8 cellular contexts compared by ENCODE assay signal in genomic region chr16:9053006-9053601, GRCh38. TPM values are rescaled to one million over a fixed set of nuclear protein-coding genes. Genes with fewer than 3 reads are reported as not detected.
DNase-seq lines count a peak whose midpoint lies in the region; ATAC-seq, FAIRE-seq and TF ChIP-seq lines count a peak whose summit lies in the region.

No MANE protein-coding gene starts in this region.

- peak; percentile 38 for DNase-seq in MG63
- DNase-seq in astrocyte of the cerebellum (ENCODE audit: low read depth), result peak; percentile 62
- peak; percentile 67 for DNase-seq in upper lobe of right lung
- no peak for DNase-seq in mesenteric fat pad (ENCODE audit: low spot score)
- DNase-seq in frontal cortex (ENCODE audit: low spot score in 2 of 2), result no peak

- in situ Hi-C loops in astrocyte of the cerebellum (cut with HindIII; ENCODE audit: low sequenced_read_pairs), result no loop called here

- H3K36me3 ChIP-seq in MG63 (no peaks in the 10 kb centered on the region), upper lobe of right lung (no peaks in the 10 kb centered on the region)

- no peak overlapping the region for H3K27ac ChIP-seq in upper lobe of right lung

- H3K4me1 ChIP-seq in upper lobe of right lung, result peaks cover 2% of the 10 kb centered on the region

- TF ChIP-seq CTCF in astrocyte of the cerebellum (IDR thresholded peaks at IDR 0.05; ENCODE audit: low read depth, low read length, missing control alignments), result no peak
- TF ChIP-seq CTCF in upper lobe of right lung (IDR thresholded peaks at IDR 0.05), result no peak

- H3K9me3 ChIP-seq in MG63 (0 out of 2 replicates have a peak, but pooled peaks cover 3% of the 10 kb centered on the region), iPS-18c (ENCODE audit: control insufficient read depth, insufficient read depth, low read length) (no peaks in the 10 kb centered on the region), upper lobe of right lung (no peaks in the 10 kb centered on the region)

- H3K4me3 ChIP-seq in MG63 (no peak overlapping the region), astrocyte of the cerebellum (ENCODE audit: low read depth, low read length) (no peak overlapping the region), iPS-18c (ENCODE audit: insufficient read depth, low read depth, low read length) (peak overlapping the region; percentile 38; the same call in 1 of the 2 replicates), upper lobe of right lung (no peak overlapping the region)

- ATAC-seq in GM19452 (IDR thresholded peaks at IDR 0.05; ENCODE audit: unreplicated experiment) (peak; percentile 51), upper lobe of right lung (peak; percentile 77), HG02759 (IDR thresholded peaks at IDR 0.05; ENCODE audit: unreplicated experiment) (no peak)

- intact Hi-C loops in upper lobe of right lung (cut with DNase I), result no loop called here

- H3K27me3 ChIP-seq in MG63 (no peaks in the 10 kb centered on the region), upper lobe of right lung (no peaks in the 10 kb centered on the region)

- no peak for FAIRE-seq in frontal cortex (lab: Jason Lieb, UNC)

RNA-seq across cellular contexts. Expression of gene HAPSTR1, which starts 38.3 kb away (rescaled TPM):
- total RNA-seq in MG63 (2014; rRNA removed; shearing (Covaris generic); ENCODE audit: low replicate concordance), result 41.4 and 44.3 TPM in 2 replicates
- total RNA-seq in upper lobe of right lung (49.7 TPM), mesenteric fat pad (57.7 TPM), frontal cortex (132 TPM)

Comparison
In these comparisons a context has a peak if more than half of its experiments do, and no peak if none do; other contexts are left out.
1. DNase-seq: peak in MG63 (single experiment), astrocyte of the cerebellum (single experiment) and upper lobe of right lung (single experiment); none in mesenteric fat pad (single experiment) and frontal cortex (0 of 2).